In the genomic region with DNA sequence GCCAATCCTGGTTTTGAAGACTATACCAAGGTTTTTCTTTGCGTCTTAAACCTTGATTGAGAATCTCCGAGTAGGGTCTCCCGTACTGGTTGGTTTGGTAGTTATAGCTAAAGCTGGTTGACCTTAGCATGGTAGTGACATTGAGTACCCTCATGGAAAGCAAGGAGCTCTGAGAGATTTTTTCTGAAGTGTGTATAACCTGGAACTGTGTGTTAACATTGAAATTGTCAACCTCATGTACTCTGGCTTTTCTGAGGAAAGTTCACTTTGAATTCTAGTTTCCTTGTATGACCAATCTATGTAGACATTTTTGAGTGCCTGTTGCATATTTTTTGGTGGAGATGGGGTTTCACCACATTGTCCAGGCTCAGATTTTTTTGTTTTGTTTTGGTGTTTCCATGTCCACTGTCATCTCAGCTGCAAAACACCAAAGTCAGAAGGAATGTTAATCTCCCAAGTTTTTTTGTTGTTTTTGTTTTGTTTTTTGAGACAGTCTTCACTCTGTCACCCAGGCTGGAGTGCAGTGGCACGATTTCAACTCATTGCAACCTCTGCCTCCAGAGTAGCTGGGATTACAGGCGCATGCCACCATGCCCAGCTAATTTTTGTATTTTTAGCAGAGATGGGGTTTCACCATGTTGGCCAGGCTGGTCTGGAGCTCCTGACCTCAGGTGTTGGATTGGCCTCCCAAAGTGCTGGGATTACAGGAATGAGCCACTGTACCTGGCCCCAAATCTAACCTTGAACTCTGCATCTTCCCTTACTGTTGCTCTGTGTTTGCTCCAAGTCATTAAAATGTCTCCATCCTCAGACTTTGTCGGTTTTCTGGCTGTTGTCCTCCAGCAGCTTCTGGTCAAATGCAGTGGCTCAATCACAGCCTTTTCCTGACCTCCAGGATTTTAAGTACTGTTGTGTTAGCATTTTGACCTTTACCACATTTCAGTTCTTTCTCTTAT, we compare ENCODE assay signal across 13 cellular contexts. TPM values are rescaled to one million over a fixed set of nuclear protein-coding genes. Genes with fewer than 3 reads are reported as not detected.
DNase-seq lines count a peak whose midpoint lies in the region; ATAC-seq and TF ChIP-seq lines count a peak whose summit lies in the region.
"Had no signal": no experiment of that assay in that cellular context is flagged by ENCODE, and none has a peak within 500 bp of the region (broad histone marks: within the 10 kb centered on the region; RNA-seq: fewer than 3 reads in every experiment).

No MANE protein-coding gene starts in this region.

- H3K36me3 Mint-ChIP-seq in activated naive CD4-positive, alpha-beta T cell treated with anti-CD3 and anti-CD28 coated beads for 36 hours (ENCODE audit: low read depth) = peaks cover 56% of the 10 kb centered on the region
- H3K36me3 Mint-ChIP-seq in endodermal cell (ENCODE audit: low read depth) = peaks cover 54% of the 10 kb centered on the region
- H3K36me3 Mint-ChIP-seq in stimulated activated naive B cell treated with anti-CD40 and anti-IgM and Interleukin-4, amounts not matched to agents 10 μg/mL and 1 μg/mL and 100 μg/mL, for 72 hours = peaks cover 57 to 62% of the 10 kb centered on the region in 2 donors

- peak overlapping the region; percentile 67 for H3K27ac Mint-ChIP-seq in activated naive CD4-positive, alpha-beta T cell treated with anti-CD3 and anti-CD28 coated beads for 36 hours
- peak overlapping the region; percentile 79 for H3K27ac Mint-ChIP-seq in endodermal cell
- peak overlapping the region; percentile 65 for H3K27ac Mint-ChIP-seq in stimulated activated naive B cell treated with anti-CD40 and anti-IgM and Interleukin-4, amounts not matched to agents 10 μg/mL and 1 μg/mL and 100 μg/mL, for 72 hours

- H3K9me3 ChIP-seq in OCI-LY7 (ENCODE audit: low read length) (no peaks in the 10 kb centered on the region), endodermal cell (ENCODE audit: control insufficient read depth, low read length) (no peaks in the 10 kb centered on the region)
- H3K9me3 ChIP-seq: thoracic aorta had no signal

- intact Hi-C loops in activated naive CD4-positive, alpha-beta T cell treated with anti-CD3 and anti-CD28 coated beads for 36 hours (cut with micrococcal nuclease) = loop anchor here (10.0 kb wide), 1 partner anchor 1556 kb away; no protein-coding TSS in a partner anchor
- intact Hi-C loops in OCI-LY7 (cut with micrococcal nuclease; ENCODE audit: unreplicated experiment) = loop anchor here (10.0 kb wide), 2 partner anchors 904 to 1136 kb away; a partner anchor contains a TSS

- H3K4me2 ChIP-seq in OCI-LY7 (ENCODE audit: low read length) = peak overlapping the region; percentile 80

- H3K36me3 ChIP-seq in OCI-LY7 (ENCODE audit: insufficient read depth, low read length) (peaks cover 55% of the 10 kb centered on the region), endodermal cell (ENCODE audit: control insufficient read depth, insufficient read depth, low read length) (peaks cover 51% of the 10 kb centered on the region)

- peak overlapping the region; percentile 23 for H3K27ac ChIP-seq in OCI-LY7 (ENCODE audit: low read depth, low read length, poor library complexity, severe bottlenecking)
- H3K27ac ChIP-seq in endodermal cell (ENCODE audit: low read depth, low read length) = no peak overlapping the region
- H3K27ac ChIP-seq: skin epidermis, thoracic aorta had no signal

- DNase-seq in activated naive CD4-positive, alpha-beta T cell treated with anti-CD3 and anti-CD28 coated beads for 36 hours = no peak
- DNase-seq in activated naive CD4-positive, alpha-beta T cell treated with anti-CD3 and anti-CD28 coated beads, Interleukin-2, amount 50 U/mL, for 16 hours = no peak
- DNase-seq in OCI-LY7 (ENCODE audit: low spot score) (peak; percentile 7), endodermal cell (peak; percentile 45), AG20443 (ENCODE audit: low spot score) (no peak), AG08396 (ENCODE audit: low spot score) (no peak)
- DNase-seq in stimulated activated naive B cell treated with anti-CD40 and anti-IgM and Interleukin-4, amounts not matched to agents 10 μg/mL and 1 μg/mL and 100 μg/mL, for 72 hours = no peak
- DNase-seq: cerebellar nuclear complex, NCI-H2107, T1000 had no signal

- WGBS in endodermal cell (ENCODE audit: insufficient coverage in 1 of 2, insufficient read length in 1 of 2), 2 experiments = 94 to 96% methylated on average over 3 to 6 of the region's 6 CpGs

- H3K9ac ChIP-seq in endodermal cell (ENCODE audit: extremely low read depth, low read length, poor library complexity, severe bottlenecking) = no peak overlapping the region

- CTCF ChIA-PET in activated naive CD4-positive, alpha-beta T cell treated with anti-CD3 and anti-CD28 coated beads for 36 hours (lab: Charles Lee) = interaction anchor here (1.0 kb wide), 1 partner anchor 20 kb away, joined by 3 read pairs; a partner anchor contains a TSS
- CTCF ChIA-PET in OCI-LY7 (lab: Charles Lee; ENCODE audit: unreplicated experiment) = no interaction called here

- TF ChIP-seq CTCF in OCI-LY7 (conservative IDR thresholded peaks at IDR 0.05; ENCODE audit: low read length) (no peak), endodermal cell (conservative IDR thresholded peaks at IDR 0.05) (no peak)

- no peaks in the 10 kb centered on the region for H3K9me2 ChIP-seq in OCI-LY7 (ENCODE audit: insufficient read depth, low read length)

- peaks cover 38% of the 10 kb centered on the region for H3K4me1 Mint-ChIP-seq in activated naive CD4-positive, alpha-beta T cell treated with anti-CD3 and anti-CD28 coated beads for 36 hours (ENCODE audit: low read depth)
- H3K4me1 Mint-ChIP-seq in endodermal cell = peaks cover 27% of the 10 kb centered on the region
- H3K4me1 Mint-ChIP-seq in stimulated activated naive B cell treated with anti-CD40 and anti-IgM and Interleukin-4, amounts not matched to agents 10 μg/mL and 1 μg/mL and 100 μg/mL, for 72 hours = peaks cover 27 to 53% of the 10 kb centered on the region in 2 donors

- no peak overlapping the region for H2AFZ ChIP-seq in OCI-LY7 (ENCODE audit: low read length)

- H3K27me3 Mint-ChIP-seq in activated naive CD4-positive, alpha-beta T cell treated with anti-CD3 and anti-CD28 coated beads for 36 hours (ENCODE audit: low read depth) = no peaks in the 10 kb centered on the region
- H3K27me3 Mint-ChIP-seq in endodermal cell (ENCODE audit: insufficient read depth) = no peaks in the 10 kb centered on the region
- H3K27me3 Mint-ChIP-seq in stimulated activated naive B cell treated with anti-CD40 and anti-IgM and Interleukin-4, amounts not matched to agents 10 μg/mL and 1 μg/mL and 100 μg/mL, for 72 hours = no peaks in the 10 kb centered on the region

- no peaks in the 10 kb centered on the region for H3K27me3 ChIP-seq in endodermal cell (ENCODE audit: control insufficient read depth, insufficient read depth, low read length, poor library complexity, severe bottlenecking)

- H3K4me3 ChIP-seq in OCI-LY7 (ENCODE audit: low read depth, low read length, poor library complexity, severe bottlenecking) (peak overlapping the region; percentile 93), endodermal cell (ENCODE audit: low read length) (no peak overlapping the region)
- H3K4me3 ChIP-seq: skin epidermis, thoracic aorta had no signal

- H3K9me3 Mint-ChIP-seq in activated naive CD4-positive, alpha-beta T cell treated with anti-CD3 and anti-CD28 coated beads for 36 hours = no peaks in the 10 kb centered on the region
- no peaks in the 10 kb centered on the region for H3K9me3 Mint-ChIP-seq in endodermal cell
- H3K9me3 Mint-ChIP-seq in stimulated activated naive B cell treated with anti-CD40 and anti-IgM and Interleukin-4, amounts not matched to agents 10 μg/mL and 1 μg/mL and 100 μg/mL, for 72 hours = no peaks in the 10 kb centered on the region

- no peak overlapping the region for H3K4me3 Mint-ChIP-seq in activated naive CD4-positive, alpha-beta T cell treated with anti-CD3 and anti-CD28 coated beads for 36 hours
- H3K4me3 Mint-ChIP-seq in endodermal cell = no peak overlapping the region
- H3K4me3 Mint-ChIP-seq in stimulated activated naive B cell treated with anti-CD40 and anti-IgM and Interleukin-4, amounts not matched to agents 10 μg/mL and 1 μg/mL and 100 μg/mL, for 72 hours = peak overlapping the region; percentile 18 to 33

- peaks cover 51% of the 10 kb centered on the region for H4K20me1 ChIP-seq in OCI-LY7 (ENCODE audit: insufficient read depth, low read length)

- POLR2A ChIA-PET in OCI-LY7 (lab: Charles Lee) = interaction anchor here (0.7 to 0.9 kb wide), 3 partner anchors 58 to 333 kb away, joined by 3 to 4 read pairs (median 3); no protein-coding TSS in a partner anchor

- no peak for ATAC-seq in stimulated activated naive B cell treated with anti-CD40 and anti-IgM and Interleukin-4, amounts not matched to agents 10 μg/mL and 1 μg/mL and 100 μg/mL, for 72 hours (replicated peaks)
- ATAC-seq in GM21390 (IDR thresholded peaks at IDR 0.05; ENCODE audit: unreplicated experiment) = no peak

- H3K4me1 ChIP-seq in OCI-LY7 (ENCODE audit: insufficient read depth, low read length, poor library complexity, severe bottlenecking) (peaks cover 37% of the 10 kb centered on the region), endodermal cell (ENCODE audit: control insufficient read depth, insufficient read depth, low read length) (no peaks in the 10 kb centered on the region)

- BruUV-seq in OCI-LY7 (replicated peaks; lab: Mats Ljungman, UMichigan) = no TSS peak

- H3K79me2 ChIP-seq in OCI-LY7 (ENCODE audit: insufficient read depth, low read depth, low read length) = peaks cover 37% of the 10 kb centered on the region

RNA-seq across cellular contexts. Expression of a gene that starts 4.3 kb away (rescaled TPM):
- 1,000 to 10,000 TPM; 2,152 to 2,208 TPM for total RNA-seq in activated naive CD4-positive, alpha-beta T cell treated with anti-CD3 and anti-CD28 coated beads for 36 hours
- total RNA-seq in OCI-LY7 (2014; rRNA removed; shearing (Covaris generic)) = 2,324 and 2,945 TPM in 2 replicates
- total RNA-seq in OCI-LY7 (2022) (1,739 and 1,804 TPM in 2 replicates), endodermal cell (1,000 to 10,000 TPM; 1,249 to 1,298 TPM)
- polyA plus RNA-seq in endodermal cell (2013, experiment 1 of 2) = 2,047 TPM
- polyA plus RNA-seq in endodermal cell (2013, experiment 2 of 2) = 1,835 TPM

RNA-seq across cellular contexts. Expression of a gene that starts 20.2 kb away (rescaled TPM):
- 1 to 10 TPM; 5.1 to 6.1 TPM for total RNA-seq in activated naive CD4-positive, alpha-beta T cell treated with anti-CD3 and anti-CD28 coated beads for 36 hours
- 5.0 and 6.0 TPM in 2 replicates for total RNA-seq in OCI-LY7 (2014; rRNA removed; shearing (Covaris generic))
- total RNA-seq in OCI-LY7 (2022) (5.8 and 7.5 TPM in 2 replicates), endodermal cell (10 to 100 TPM; 10.9 to 15.3 TPM)
- polyA plus RNA-seq in endodermal cell (2013, experiment 1 of 2) = 16.0 TPM
- polyA plus RNA-seq in endodermal cell (2013, experiment 2 of 2) = 14.4 TPM

Comparison
In these comparisons a context has a peak if more than half of its experiments do, and no peak if none do; other contexts are left out.
1. DNase-seq: peak in OCI-LY7 (single experiment) and endodermal cell (single experiment); none in activated naive CD4-positive, alpha-beta T cell treated with anti-CD3 and anti-CD28 coated beads for 36 hours (single experiment), activated naive CD4-positive, alpha-beta T cell treated with anti-CD3 and anti-CD28 coated beads, Interleukin-2, amount 50 U/mL, for 16 hours (single experiment), stimulated activated naive B cell treated with anti-CD40 and anti-IgM and Interleukin-4, amounts not matched to agents 10 μg/mL and 1 μg/mL and 100 μg/mL, for 72 hours (single experiment), AG20443 (single experiment) and AG08396 (single experiment).
2. H3K4me3 Mint-ChIP-seq: peak in stimulated activated naive B cell treated with anti-CD40 and anti-IgM and Interleukin-4, amounts not matched to agents 10 μg/mL and 1 μg/mL and 100 μg/mL, for 72 hours (2 of 2); none in activated naive CD4-positive, alpha-beta T cell treated with anti-CD3 and anti-CD28 coated beads for 36 hours (single experiment) and endodermal cell (single experiment).
3. Peak in every context shown above with its lines, with median percentiles within 50 percentile points of each other: H3K27ac Mint-ChIP-seq.